1 cellular context compared by ENCODE assay signal in genomic region chr11:119666463-119667131, GRCh38.
TF ChIP-seq lines count a peak whose summit lies in the region.

No MANE protein-coding gene starts in this region.

TF ChIP-seq in GM23338, 12 proteins besides CTCF, POLR2A, EP300 and RAD21 (continued from another document):
- TF ChIP-seq ZNF462 (CRISPR knock-in tag; IDR thresholded peaks at IDR 0.05): no peak
- TF ChIP-seq STAT1 (IDR thresholded peaks at IDR 0.05; ENCODE audit: unreplicated experiment): no peak
